Comparison of ENCODE assay signal across 8 cellular contexts in the genomic region with DNA sequence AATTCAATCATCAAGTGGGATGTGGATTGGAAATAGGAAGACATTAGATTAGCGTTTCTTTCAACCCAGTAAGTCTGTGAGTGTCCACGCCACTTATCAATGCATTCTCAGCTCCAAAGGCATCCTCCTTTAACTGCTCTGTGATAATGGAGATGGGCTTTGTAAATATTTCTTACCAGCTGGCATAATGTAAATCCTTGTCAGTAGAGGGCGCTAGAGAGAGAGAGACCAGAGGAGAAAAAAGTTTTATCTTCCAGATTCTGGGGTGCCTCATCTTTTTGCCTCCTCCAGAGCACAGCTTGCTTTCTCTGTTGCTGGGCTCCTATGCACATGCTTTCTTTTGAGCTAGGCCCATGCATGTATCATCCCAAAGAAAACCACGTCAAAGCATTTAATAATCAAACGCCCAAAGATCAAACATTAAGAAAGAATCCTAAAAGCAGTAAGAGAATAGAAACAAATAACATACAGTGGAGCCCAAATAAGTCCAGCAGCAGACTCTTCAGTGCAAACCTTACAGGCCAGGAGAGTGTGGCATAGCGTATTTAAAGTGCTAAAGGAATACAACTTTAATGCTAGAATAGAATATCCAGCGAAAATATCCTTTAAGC. TPM values are rescaled to one million over a fixed set of nuclear protein-coding genes. Genes with fewer than 3 reads are reported as not detected.
DNase-seq lines count a peak whose midpoint lies in the region; ATAC-seq and TF ChIP-seq lines count a peak whose summit lies in the region.

No MANE protein-coding gene starts in this region.

- no peaks in the 10 kb centered on the region for H3K9me3 ChIP-seq in thyroid gland
- H3K9me3 ChIP-seq in stomach = no peaks in the 10 kb centered on the region

- TF ChIP-seq CTCF in fibroblast of mammary gland (conservative IDR thresholded peaks at IDR 0.05; ENCODE audit: control insufficient read depth, insufficient read depth, low read depth, low read length) (peak; percentile 44), thyroid gland (IDR thresholded peaks at IDR 0.05) (peak in 4 of 6 experiments; percentile 31 to 43 (median 40)), stomach (IDR thresholded peaks at IDR 0.05) (peak in 3 of 7 experiments; percentile 27 to 40 (median 37))

- peak; percentile 45 for TF ChIP-seq RAD21 in Ishikawa (IDR thresholded peaks at IDR 0.05; ENCODE audit: low read depth)

- 56% methylated on average over 7 of the region's 7 CpGs for WGBS in thyroid gland, 2 donors
- WGBS in stomach, 5 donors = 29 to 56% (median 42%) methylated on average over 7 of the region's 7 CpGs

- TF ChIP-seq EP300 in Ishikawa (IDR thresholded peaks at IDR 0.05; ENCODE audit: borderline replicate concordance) (no peak), stomach (IDR thresholded peaks at IDR 0.05) (no peak)

- H3K27ac ChIP-seq in thyroid gland = no peak overlapping the region
- H3K27ac ChIP-seq in stomach = no peak overlapping the region

- intact Hi-C loops in thyroid gland (cut with DNase I) (no loop called here), stomach (cut with DNase I; ENCODE audit: low total_unique reads) (no loop called here)

- H3K4me3 ChIP-seq in fibroblast of mammary gland (ENCODE audit: control insufficient read depth, low read depth, low read length) (no peak overlapping the region), thyroid gland (replicated peaks in 1 of 3) (no peak overlapping the region), stomach (no peak overlapping the region)

- TF ChIP-seq POLR2A in thyroid gland (IDR thresholded peaks at IDR 0.05) (no peak), stomach (IDR thresholded peaks at IDR 0.05) (no peak)

- H3K36me3 ChIP-seq in thyroid gland (no peaks in the 10 kb centered on the region), stomach (no peaks in the 10 kb centered on the region)

- ATAC-seq in GM18868 (IDR thresholded peaks at IDR 0.05; ENCODE audit: unreplicated experiment) = no peak

- H3K27me3 ChIP-seq in thyroid gland (no peaks in the 10 kb centered on the region), stomach (no peaks in the 10 kb centered on the region)

- DNase-seq in NCI-H524 (lab: John Stamatoyannopoulos, UW) (peak; percentile 17 to 52), NCI-H524 treated with DMSO at 0.1 percent for 48 hours (lab: John Stamatoyannopoulos, UW) (no peak), SK-MEL-5 (ENCODE audit: low read depth, low spot score) (peak; percentile 71), fibroblast of mammary gland (ENCODE audit: low read depth) (peak; percentile 51), thyroid gland (no peak), stomach (no peak)

- H3K4me1 ChIP-seq in thyroid gland (no peaks in the 10 kb centered on the region), stomach (no peaks in the 10 kb centered on the region)

- in situ Hi-C loops in SK-MEL-5 (cut with HindIII; ENCODE audit: low pct_unique_long_range_greater_than_20kb, low sequenced_read_pairs) = no loop called here

TF ChIP-seq in Ishikawa, 13 proteins besides CTCF, POLR2A, EP300 and RAD21:
- TF ChIP-seq TEAD4 (IDR thresholded peaks at IDR 0.05) (no peak), FOXM1 (IDR thresholded peaks at IDR 0.05; ENCODE audit: borderline replicate concordance, low read depth) (no peak), ZBTB7A (IDR thresholded peaks at IDR 0.05; ENCODE audit: low read depth) (no peak), NFIC (IDR thresholded peaks at IDR 0.05) (no peak), EGR1 (IDR thresholded peaks at IDR 0.05) (no peak), TAF1 (IDR thresholded peaks at IDR 0.05; ENCODE audit: low read depth) (no peak), REST (IDR thresholded peaks at IDR 0.05; ENCODE audit: low read depth) (no peak), TCF12 (IDR thresholded peaks at IDR 0.05; ENCODE audit: low read depth) (no peak), YY1 (IDR thresholded peaks at IDR 0.05; ENCODE audit: low read depth) (no peak)
TF ChIP-seq in Ishikawa: peak in this region for 0.

RNA-seq across cellular contexts. Expression of gene MTMR1, which starts 9.6 kb away (rescaled TPM):
- 15.7 and 17.8 TPM in 2 replicates for total RNA-seq in SK-MEL-5 (2014; rRNA removed; shearing (Covaris generic))
- 16.3 and 19.9 TPM in 2 replicates for polyA plus RNA-seq in SK-MEL-5 (2015; cell fraction: cytosol; rRNA removed)
- 40.9 and 45.6 TPM in 2 replicates for polyA plus RNA-seq in SK-MEL-5 (2015; cell fraction: nucleus; rRNA removed)
- total RNA-seq in thyroid gland (10 to 100 TPM; 17.6 to 28.4 (median 24.6) TPM), stomach (10 to 100 TPM in 3 of 5 donors, 1 to 10 TPM in 2; 4.7 to 36.4 (median 19.9) TPM)
- polyA plus RNA-seq in stomach = 1 to 10 TPM; 5.4 to 9.4 (median 5.5) TPM

Comparison
In these comparisons a context has a peak if more than half of its experiments do, and no peak if none do; other contexts are left out.
1. DNase-seq: peak in NCI-H524 (2 of 2), SK-MEL-5 (single experiment) and fibroblast of mammary gland (single experiment); none in NCI-H524 treated with DMSO at 0.1 percent for 48 hours (single experiment), thyroid gland (0 of 2) and stomach (single experiment).